25 cellular contexts compared by ENCODE assay signal in genomic region chr13:31101511-31102170, GRCh38.
DNase-seq lines count a peak whose midpoint lies in the region; ATAC-seq lines count a peak whose summit lies in the region.
"Had no signal": no experiment of that assay in that cellular context is flagged by ENCODE, and none has a peak within 500 bp of the region (broad histone marks: within the 10 kb centered on the region; RNA-seq: fewer than 3 reads in every experiment).

No MANE protein-coding gene starts in this region.

- no peak for ATAC-seq in natural killer cell treated with Interleukin-12 subunit alpha and Interleukin-12 subunit beta and Interleukin-15 and Interleukin-18, amount 100 ng/mL, for 72 hours
- no peak for ATAC-seq in GM18907 (IDR thresholded peaks at IDR 0.05; ENCODE audit: unreplicated experiment)
- ATAC-seq: upper lobe of right lung had no signal

- DNase-seq in AG08396 (ENCODE audit: low spot score) (peak; percentile 14), HS-27A (ENCODE audit: low read depth) (peak; percentile 8), dermis microvascular lymphatic vessel endothelial cell (ENCODE audit: low read depth in 2 of 2) (peak; percentile 26 to 48), lung microvascular endothelial cell (ENCODE audit: low read depth in 2 of 2) (peak; percentile 7 to 67), KBM-7 (no peak)
- no peak for DNase-seq in natural killer cell treated with Interleukin-12 subunit alpha and Interleukin-12 subunit beta and Interleukin-15 and Interleukin-18, amount 100 ng/mL, for 72 hours (ENCODE audit: low spot score)
- DNase-seq in stimulated activated CD4-positive, alpha-beta T cell treated with anti-CD3 and anti-CD28 coated beads, Interleukin-2, amount 100 ng/mL, for 48 hours: no peak
- DNase-seq: activated B cell treated with CpG ODN at 0.5 μM for 24 hours; aorta; central memory CD4-positive, alpha-beta T cell; COR-L47; dorsolateral prefrontal cortex; glutamatergic neuron; IMR-90; NCI-H1417 treated with DMSO at 0.1 percent for 48 hours; NCI-H2081 treated with DMSO at 0.1 percent for 48 hours; NCI-H446; posterior cingulate gyrus; sigmoid colon; T1000; upper lobe of right lung had no signal

- H3K36me3 Mint-ChIP-seq in natural killer cell treated with Interleukin-12 subunit alpha and Interleukin-12 subunit beta and Interleukin-15 and Interleukin-18, amount 100 ng/mL, for 72 hours: no peaks in the 10 kb centered on the region
- H3K36me3 Mint-ChIP-seq: activated naive CD4-positive, alpha-beta T cell treated with anti-CD3 and anti-CD28 coated beads, Interleukin-2, amount 50 U/mL, for 24 hours; mesothelial cell of epicardium had no signal

- H3K27me3 Mint-ChIP-seq in natural killer cell treated with Interleukin-12 subunit alpha and Interleukin-12 subunit beta and Interleukin-15 and Interleukin-18, amount 100 ng/mL, for 72 hours: peaks cover 34 to 55% of the 10 kb centered on the region in 2 donors

- in situ Hi-C loops in KBM-7 (cut with MboI; ENCODE audit: low pct_unique_long_range_greater_than_20kb, low sequenced_read_pairs): no loop called here

- no peak overlapping the region for H3K4me3 Mint-ChIP-seq in natural killer cell treated with Interleukin-12 subunit alpha and Interleukin-12 subunit beta and Interleukin-15 and Interleukin-18, amount 100 ng/mL, for 72 hours
- H3K4me3 Mint-ChIP-seq: activated B cell treated with CpG ODN at 0.5 μM for 24 hours; activated naive CD4-positive, alpha-beta T cell treated with anti-CD3 and anti-CD28 coated beads, Interleukin-2, amount 50 U/mL, for 24 hours; mesothelial cell of epicardium; neural crest cell had no signal

- no peak overlapping the region for H3K27ac Mint-ChIP-seq in natural killer cell treated with Interleukin-12 subunit alpha and Interleukin-12 subunit beta and Interleukin-15 and Interleukin-18, amount 100 ng/mL, for 72 hours
- H3K27ac Mint-ChIP-seq: activated B cell treated with CpG ODN at 0.5 μM for 24 hours; activated naive CD4-positive, alpha-beta T cell treated with anti-CD3 and anti-CD28 coated beads, Interleukin-2, amount 50 U/mL, for 24 hours; mesothelial cell of epicardium had no signal

- H3K4me1 Mint-ChIP-seq in natural killer cell treated with Interleukin-12 subunit alpha and Interleukin-12 subunit beta and Interleukin-15 and Interleukin-18, amount 100 ng/mL, for 72 hours (ENCODE audit: low read depth in 2 of 2): no peaks in the 10 kb centered on the region
- H3K4me1 Mint-ChIP-seq: activated B cell treated with CpG ODN at 0.5 μM for 24 hours; activated naive CD4-positive, alpha-beta T cell treated with anti-CD3 and anti-CD28 coated beads, Interleukin-2, amount 50 U/mL, for 24 hours; neural crest cell had no signal

- no peaks in the 10 kb centered on the region for H3K9me3 Mint-ChIP-seq in natural killer cell treated with Interleukin-12 subunit alpha and Interleukin-12 subunit beta and Interleukin-15 and Interleukin-18, amount 100 ng/mL, for 72 hours
- H3K9me3 Mint-ChIP-seq: activated B cell treated with CpG ODN at 0.5 μM for 24 hours; activated naive CD4-positive, alpha-beta T cell treated with anti-CD3 and anti-CD28 coated beads, Interleukin-2, amount 50 U/mL, for 24 hours; mesothelial cell of epicardium; neural crest cell had no signal

Comparison
In these comparisons a context has a peak if more than half of its experiments do, and no peak if none do; other contexts are left out.
1. DNase-seq: peak in AG08396 (single experiment), HS-27A (single experiment), dermis microvascular lymphatic vessel endothelial cell (2 of 2) and lung microvascular endothelial cell (2 of 2); none in natural killer cell treated with Interleukin-12 subunit alpha and Interleukin-12 subunit beta and Interleukin-15 and Interleukin-18, amount 100 ng/mL, for 72 hours (single experiment), stimulated activated CD4-positive, alpha-beta T cell treated with anti-CD3 and anti-CD28 coated beads, Interleukin-2, amount 100 ng/mL, for 48 hours (0 of 2) and KBM-7 (single experiment).